17 cellular contexts compared by ENCODE assay signal in genomic region chr16:67429053-67429798, GRCh38. TPM values are rescaled to one million over a fixed set of nuclear protein-coding genes. Genes with fewer than 3 reads are reported as not detected.
DNase-seq lines count a peak whose midpoint lies in the region; ATAC-seq and TF ChIP-seq lines count a peak whose summit lies in the region.
"Had no signal": no experiment of that assay in that cellular context is flagged by ENCODE, and none has a peak within 500 bp of the region (broad histone marks: within the 10 kb centered on the region; RNA-seq: fewer than 3 reads in every experiment).

No MANE protein-coding gene starts in this region.

- intact Hi-C loops in Caco-2 (cut with micrococcal nuclease; ENCODE audit: unreplicated experiment), result loop anchor here (2.0 kb wide), 1 partner anchor 18 kb away; no protein-coding TSS in a partner anchor

- H3K36me3 ChIP-seq in Caco-2 (ENCODE audit: control insufficient read depth, insufficient read depth, low read length), result no peaks in the 10 kb centered on the region

- no peak for ATAC-seq in central memory CD8-positive, alpha-beta T cell (replicated peaks; ENCODE audit: extremely low read depth, poor library complexity, severe bottlenecking)
- ATAC-seq in natural killer cell treated with Interleukin-12 subunit alpha and Interleukin-12 subunit beta and Interleukin-15 and Interleukin-18, amount 100 ng/mL, for 72 hours, result no peak
- ATAC-seq: Panc1 had no signal

- H3K36me3 Mint-ChIP-seq in Caco-2 (ENCODE audit: insufficient read depth, unreplicated experiment), result peaks cover 11% of the 10 kb centered on the region
- no peaks in the 10 kb centered on the region for H3K36me3 Mint-ChIP-seq in IgD-negative memory B cell
- peaks cover 2% of the 10 kb centered on the region for H3K36me3 Mint-ChIP-seq in central memory CD8-positive, alpha-beta T cell (ENCODE audit: insufficient read depth)
- no peaks in the 10 kb centered on the region for H3K36me3 Mint-ChIP-seq in natural killer cell treated with Interleukin-12 subunit alpha and Interleukin-12 subunit beta and Interleukin-15 and Interleukin-18, amount 100 ng/mL, for 72 hours

- H3K27me3 ChIP-seq in Caco-2 (replicated peaks; ENCODE audit: control insufficient read depth, insufficient read depth, low read length), result no peaks in the 10 kb centered on the region

- H3K9me3 Mint-ChIP-seq in Caco-2 (ENCODE audit: unreplicated experiment) (no peaks in the 10 kb centered on the region), IgD-negative memory B cell (no peaks in the 10 kb centered on the region)
- no peaks in the 10 kb centered on the region for H3K9me3 Mint-ChIP-seq in central memory CD8-positive, alpha-beta T cell
- H3K9me3 Mint-ChIP-seq in natural killer cell treated with Interleukin-12 subunit alpha and Interleukin-12 subunit beta and Interleukin-15 and Interleukin-18, amount 100 ng/mL, for 72 hours, result no peaks in the 10 kb centered on the region

- no peak overlapping the region for H3K27ac Mint-ChIP-seq in Caco-2 (ENCODE audit: unreplicated experiment)
- no peak overlapping the region for H3K27ac Mint-ChIP-seq in IgD-negative memory B cell
- H3K27ac Mint-ChIP-seq in central memory CD8-positive, alpha-beta T cell (ENCODE audit: low read depth), result no peak overlapping the region
- no peak overlapping the region for H3K27ac Mint-ChIP-seq in natural killer cell treated with Interleukin-12 subunit alpha and Interleukin-12 subunit beta and Interleukin-15 and Interleukin-18, amount 100 ng/mL, for 72 hours

- H3K4me3 Mint-ChIP-seq in Caco-2 (ENCODE audit: unreplicated experiment) (peak overlapping the region; percentile 91), IgD-negative memory B cell (peak overlapping the region; percentile 30 to 70 (median 56))
- H3K4me3 Mint-ChIP-seq in central memory CD8-positive, alpha-beta T cell, result peak overlapping the region; percentile 83
- peak overlapping the region; percentile 32 for H3K4me3 Mint-ChIP-seq in natural killer cell treated with Interleukin-12 subunit alpha and Interleukin-12 subunit beta and Interleukin-15 and Interleukin-18, amount 100 ng/mL, for 72 hours

- peaks cover 24% of the 10 kb centered on the region for H3K4me1 ChIP-seq in Caco-2

- H3K27me3 Mint-ChIP-seq in Caco-2 (ENCODE audit: insufficient read depth, unreplicated experiment), result no peaks in the 10 kb centered on the region
- H3K27me3 Mint-ChIP-seq in IgD-negative memory B cell, result peaks cover 30% of the 10 kb centered on the region
- H3K27me3 Mint-ChIP-seq in central memory CD8-positive, alpha-beta T cell, result peaks cover 57% of the 10 kb centered on the region
- peaks cover 28 to 29% of the 10 kb centered on the region in 2 donors for H3K27me3 Mint-ChIP-seq in natural killer cell treated with Interleukin-12 subunit alpha and Interleukin-12 subunit beta and Interleukin-15 and Interleukin-18, amount 100 ng/mL, for 72 hours

- CTCF ChIA-PET in Caco-2 (lab: Charles Lee), result interaction anchor here (1.4 to 1.9 kb wide), 4 partner anchors 15 to 183 kb away, joined by 3 to 8 read pairs (median 4); no protein-coding TSS in a partner anchor

- no peaks in the 10 kb centered on the region for H3K9me3 ChIP-seq in Caco-2

- POLR2A ChIA-PET in Caco-2 (lab: Charles Lee), result no interaction called here

- no TSS peak for BruUV-seq in Caco-2 (replicated peaks; lab: Mats Ljungman, UMichigan)

- peaks cover 14% of the 10 kb centered on the region for H3K4me1 Mint-ChIP-seq in Caco-2 (ENCODE audit: low read depth, unreplicated experiment)
- H3K4me1 Mint-ChIP-seq in IgD-negative memory B cell, result peaks cover 4 to 16% (median 12%) of the 10 kb centered on the region in 3 donors
- H3K4me1 Mint-ChIP-seq in central memory CD8-positive, alpha-beta T cell, result peaks cover 5% of the 10 kb centered on the region
- H3K4me1 Mint-ChIP-seq in natural killer cell treated with Interleukin-12 subunit alpha and Interleukin-12 subunit beta and Interleukin-15 and Interleukin-18, amount 100 ng/mL, for 72 hours (ENCODE audit: low read depth in 2 of 2), result peaks cover 4 to 6% of the 10 kb centered on the region in 2 donors

- H3K4me3 ChIP-seq in Caco-2 (ENCODE audit: low read depth, low read length), result no peak overlapping the region

- no peak for TF ChIP-seq CTCF in Caco-2 (IDR thresholded peaks at IDR 0.05; ENCODE audit: insufficient read depth in 1 of 2, low read depth in 1 of 2, low read length in 1 of 2, severe bottlenecking in 1 of 2, unreplicated experiment in 1 of 2)

- DNase-seq in Caco-2 (no peak), COLO668 (lab: John Stamatoyannopoulos, UW; ENCODE audit: unreplicated experiment) (no peak), T-helper 9 cell (no peak), NCI-H1092 (lab: John Stamatoyannopoulos, UW) (no peak), GM03348 (ENCODE audit: low spot score) (no peak)
- no peak for DNase-seq in central memory CD8-positive, alpha-beta T cell (ENCODE audit: low spot score in 2 of 2)
- DNase-seq in natural killer cell treated with Interleukin-12 subunit alpha and Interleukin-12 subunit beta and Interleukin-15 and Interleukin-18, amount 100 ng/mL, for 72 hours (ENCODE audit: low spot score), result no peak
- DNase-seq: effector CD4-positive, alpha-beta T cell; islet precursor cell; NCI-H1105 treated with DMSO at 0.1 percent for 48 hours; NCI-H446 treated with DMSO at 0.1 percent for 48 hours had no signal

RNA-seq across cellular contexts. Expression of gene HSD11B2, which starts 1.7 kb away (rescaled TPM):
- 11.3 and 12.3 TPM in 2 replicates for total RNA-seq in Caco-2 (2022)
- polyA plus RNA-seq in IgD-negative memory B cell, result not detected
- not detected for total RNA-seq in natural killer cell treated with Interleukin-12 subunit alpha and Interleukin-12 subunit beta and Interleukin-15 and Interleukin-18, amount 100 ng/mL, for 72 hours

RNA-seq across cellular contexts. Expression of gene ZDHHC1, which starts 12.9 kb away (rescaled TPM):
- 1.0 and 1.3 TPM in 2 replicates for total RNA-seq in Caco-2 (2022)
- 0.33 TPM for polyA plus RNA-seq in IgD-negative memory B cell
- 1 to 10 TPM; 1.6 to 2.0 TPM for total RNA-seq in natural killer cell treated with Interleukin-12 subunit alpha and Interleukin-12 subunit beta and Interleukin-15 and Interleukin-18, amount 100 ng/mL, for 72 hours

RNA-seq across cellular contexts. Expression of gene TPPP3, which starts 35.9 kb away (rescaled TPM):
- total RNA-seq in Caco-2 (2022), result 0.39 and 0.56 TPM in 2 replicates
- polyA plus RNA-seq in IgD-negative memory B cell, result not detected
- under 1 TPM in 1 of 2 donors, not detected in 1; 0.31 TPM for total RNA-seq in natural killer cell treated with Interleukin-12 subunit alpha and Interleukin-12 subunit beta and Interleukin-15 and Interleukin-18, amount 100 ng/mL, for 72 hours
- total RNA-seq: T-helper 2 cell treated with Interferon-gamma antibody and Interleukin-4, amounts not matched to agents 100 ng/mL and 5 ng/mL, for 36 hours had no signal

RNA-seq across cellular contexts. Expression of gene ATP6V0D1, which starts 51.7 kb away (rescaled TPM):
- 107 and 110 TPM in 2 replicates for total RNA-seq in Caco-2 (2022)
- polyA plus RNA-seq in IgD-negative memory B cell, result 160 TPM
- 10 to 100 TPM; 66.9 to 85.5 TPM for total RNA-seq in natural killer cell treated with Interleukin-12 subunit alpha and Interleukin-12 subunit beta and Interleukin-15 and Interleukin-18, amount 100 ng/mL, for 72 hours

RNA-seq across cellular contexts. Expression of gene AGRP, which starts 54.1 kb away (rescaled TPM):
- not detected in 2 replicates for total RNA-seq in Caco-2 (2022)
- polyA plus RNA-seq in IgD-negative memory B cell, result not detected
- total RNA-seq in natural killer cell treated with Interleukin-12 subunit alpha and Interleukin-12 subunit beta and Interleukin-15 and Interleukin-18, amount 100 ng/mL, for 72 hours, result not detected
- total RNA-seq: frontal cortex; skeletal muscle tissue; T-helper 2 cell treated with Interferon-gamma antibody and Interleukin-4, amounts not matched to agents 100 ng/mL and 5 ng/mL, for 36 hours had no signal
- polyA plus RNA-seq: neural cell had no signal

Comparison
In these comparisons a context has a peak if more than half of its experiments do, and no peak if none do; other contexts are left out.
1. H3K4me3 Mint-ChIP-seq: peak in every context shown above with its lines; median percentile 91 in Caco-2; 83 in central memory CD8-positive, alpha-beta T cell; 56 in IgD-negative memory B cell; 32 in natural killer cell treated with Interleukin-12 subunit alpha and Interleukin-12 subunit beta and Interleukin-15 and Interleukin-18, amount 100 ng/mL, for 72 hours.